In genomic region chr13:44111701-44112100, GRCh38 we compare ENCODE assay signal across 25 cellular contexts.
"Had no signal": no experiment of that assay in that cellular context is flagged by ENCODE, and none has a peak within 500 bp of the region (broad histone marks: within the 10 kb centered on the region; RNA-seq: fewer than 3 reads in every experiment).

No MANE protein-coding gene starts in this region.

- H3K9me3 Mint-ChIP-seq: activated CD8-positive, alpha-beta T cell treated with anti-CD3 and anti-CD28 coated beads for 36 hours; activated naive CD4-positive, alpha-beta T cell treated with anti-CD3 and anti-CD28 coated beads, Interleukin-2, amount 50 U/mL, for 24 hours; mesothelial cell of epicardium; neural crest cell had no signal

- H3K36me3 ChIP-seq: gastroesophageal sphincter, left lung, sigmoid colon, upper lobe of right lung had no signal

- H3K36me3 Mint-ChIP-seq: activated CD8-positive, alpha-beta memory T cell treated with anti-CD3 and anti-CD28 coated beads, Interleukin-2, amount 10 ng/mL, durations not matched to agents 7 days and 5 days; activated naive CD4-positive, alpha-beta T cell treated with anti-CD3 and anti-CD28 coated beads, Interleukin-2, amount 50 U/mL, for 24 hours; brain; mesothelial cell of epicardium had no signal

- H3K4me3 ChIP-seq: dorsolateral prefrontal cortex, gastroesophageal sphincter, left lung, sigmoid colon, smooth muscle cell, testis, upper lobe of right lung had no signal

- DNase-seq: activated CD4-positive, alpha-beta T cell treated with anti-CD3 and anti-CD28 coated beads for 48 hours; activated CD4-positive, CD25-positive, alpha-beta regulatory T cell; activated CD8-positive, alpha-beta memory T cell treated with anti-CD3 and anti-CD28 coated beads, Interleukin-2, amount 10 ng/mL, durations not matched to agents 7 days and 5 days; activated CD8-positive, alpha-beta T cell treated with anti-CD3 and anti-CD28 coated beads for 36 hours; activated gamma-delta T cell treated with Interleukin-2 at 50 U/mL for 16 hours; activated T-cell treated with anti-CD3 and anti-CD28 coated beads for 4 hours; anterior cingulate cortex; caudate nucleus; dorsolateral prefrontal cortex; left lung; retina; sigmoid colon; stimulated activated CD4-positive, alpha-beta T cell treated with anti-CD3 and anti-CD28 coated beads, Interleukin-15, amount 100 ng/mL, for 24 hours; stimulated activated CD8-positive, alpha-beta memory T cell treated with anti-CD3 and anti-CD28 coated beads, Interleukin-4, amount 100 ng/mL, for 48 hours; stimulated activated naive CD4-positive, alpha-beta T cell; SW 1271; T-helper 17 cell; testis; upper lobe of right lung had no signal

- H3K27me3 Mint-ChIP-seq: activated CD8-positive, alpha-beta memory T cell treated with anti-CD3 and anti-CD28 coated beads, Interleukin-2, amount 10 ng/mL, durations not matched to agents 7 days and 5 days; activated CD8-positive, alpha-beta T cell treated with anti-CD3 and anti-CD28 coated beads for 36 hours; activated naive CD4-positive, alpha-beta T cell treated with anti-CD3 and anti-CD28 coated beads, Interleukin-2, amount 50 U/mL, for 24 hours had no signal

- H3K4me1 Mint-ChIP-seq: neural crest cell had no signal

- H3K27me3 ChIP-seq: dorsolateral prefrontal cortex, gastroesophageal sphincter, left lung, sigmoid colon, testis, upper lobe of right lung had no signal

- H3K27ac ChIP-seq: gastroesophageal sphincter, left lung, sigmoid colon, testis, upper lobe of right lung had no signal

- ATAC-seq: activated CD8-positive, alpha-beta memory T cell treated with anti-CD3 and anti-CD28 coated beads, Interleukin-2, amount 10 ng/mL, durations not matched to agents 7 days and 5 days; activated CD8-positive, alpha-beta T cell treated with anti-CD3 and anti-CD28 coated beads for 36 hours; gastroesophageal sphincter; left lung; T-helper 17 cell; upper lobe of right lung had no signal

- H3K27ac Mint-ChIP-seq: activated CD8-positive, alpha-beta memory T cell treated with anti-CD3 and anti-CD28 coated beads, Interleukin-2, amount 10 ng/mL, durations not matched to agents 7 days and 5 days; activated CD8-positive, alpha-beta T cell treated with anti-CD3 and anti-CD28 coated beads for 36 hours; activated naive CD4-positive, alpha-beta T cell treated with anti-CD3 and anti-CD28 coated beads, Interleukin-2, amount 50 U/mL, for 24 hours; brain; mesothelial cell of epicardium; T-helper 17 cell had no signal

- H3K4me3 Mint-ChIP-seq: activated CD8-positive, alpha-beta memory T cell treated with anti-CD3 and anti-CD28 coated beads, Interleukin-2, amount 10 ng/mL, durations not matched to agents 7 days and 5 days; activated CD8-positive, alpha-beta T cell treated with anti-CD3 and anti-CD28 coated beads for 36 hours; activated naive CD4-positive, alpha-beta T cell treated with anti-CD3 and anti-CD28 coated beads, Interleukin-2, amount 50 U/mL, for 24 hours; brain; mesothelial cell of epicardium; neural crest cell; T-helper 17 cell had no signal

- H3K9me3 ChIP-seq: gastroesophageal sphincter, left lung, sigmoid colon, testis, upper lobe of right lung had no signal

- H3K4me1 ChIP-seq: left lung had no signal
